22 cellular contexts compared by ENCODE assay signal in the genomic region with DNA sequence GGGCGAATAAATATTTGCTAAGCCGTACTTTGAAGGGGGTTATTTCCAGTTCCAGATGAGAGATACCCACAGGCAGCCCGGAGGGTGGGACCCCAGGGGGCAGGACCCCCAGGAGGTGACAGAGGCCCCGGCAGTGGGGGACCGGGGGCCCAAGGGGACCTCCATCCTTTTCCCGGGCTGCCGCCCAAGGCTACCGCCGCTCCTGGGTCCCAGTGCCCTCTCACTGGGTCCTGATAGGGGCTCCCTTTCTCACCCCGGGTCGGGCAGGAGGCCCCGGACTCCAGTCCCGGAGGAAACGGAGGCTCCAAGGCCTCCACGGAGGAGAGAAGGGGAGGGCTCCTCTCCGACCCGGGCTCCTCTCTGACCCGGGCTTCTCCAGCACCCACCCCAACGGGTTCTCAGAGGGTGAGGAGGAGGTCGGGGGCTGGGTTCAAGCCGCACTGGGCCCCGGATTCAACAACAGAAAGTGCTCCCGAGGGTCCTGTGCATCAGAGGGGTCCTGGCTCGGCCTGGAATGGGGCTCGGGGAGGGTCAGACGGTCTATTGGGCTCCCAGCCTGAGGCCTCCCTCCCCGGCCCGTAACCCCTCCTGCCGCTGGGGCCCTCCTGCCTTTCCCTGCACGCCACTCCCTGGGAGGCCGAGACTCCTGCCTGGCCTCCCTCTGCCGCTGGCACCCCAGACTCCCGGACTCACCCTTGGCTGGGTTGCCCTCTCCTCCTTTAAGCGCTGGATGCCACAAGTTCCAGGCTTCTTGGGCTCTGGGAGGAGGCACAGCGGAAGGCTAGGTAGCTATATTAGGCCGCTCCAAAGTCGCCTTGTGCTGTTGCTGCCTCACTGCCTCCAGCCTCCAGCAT.
DNase-seq lines count a peak whose midpoint lies in the region; ATAC-seq and TF ChIP-seq lines count a peak whose summit lies in the region.
"Had no signal": no experiment of that assay in that cellular context is flagged by ENCODE, and none has a peak within 500 bp of the region (broad histone marks: within the 10 kb centered on the region; RNA-seq: fewer than 3 reads in every experiment).

No MANE protein-coding gene starts in this region.

- peak; percentile 13 for ATAC-seq in stimulated activated effector memory CD8-positive, alpha-beta T cell treated with anti-CD3 and anti-CD28 coated beads, Interleukin-12 subunit alpha, Interleukin-12 subunit beta, amount 100 ng/mL, for 72 hours
- ATAC-seq: HCT116 had no signal

- H3K4me1 Mint-ChIP-seq in stimulated activated effector memory CD8-positive, alpha-beta T cell treated with anti-CD3 and anti-CD28 coated beads, Interleukin-12 subunit alpha, Interleukin-12 subunit beta, amount 100 ng/mL, for 72 hours = no peaks in the 10 kb centered on the region
- H3K4me1 Mint-ChIP-seq in activated CD4-positive, alpha-beta memory T cell treated with anti-CD3 and anti-CD28 coated beads, Interleukin-2, amount 10 ng/mL, durations not matched to agents 7 days and 5 days = no peaks in the 10 kb centered on the region
- H3K4me1 Mint-ChIP-seq: CD4-positive, alpha-beta memory T cell; IgD-negative memory B cell had no signal

- H3K36me3 Mint-ChIP-seq in stimulated activated effector memory CD8-positive, alpha-beta T cell treated with anti-CD3 and anti-CD28 coated beads, Interleukin-12 subunit alpha, Interleukin-12 subunit beta, amount 100 ng/mL, for 72 hours = no peaks in the 10 kb centered on the region
- no peaks in the 10 kb centered on the region for H3K36me3 Mint-ChIP-seq in activated CD4-positive, alpha-beta memory T cell treated with anti-CD3 and anti-CD28 coated beads, Interleukin-2, amount 10 ng/mL, durations not matched to agents 7 days and 5 days (ENCODE audit: low read depth)
- H3K36me3 Mint-ChIP-seq: CD4-positive, alpha-beta memory T cell; IgD-negative memory B cell had no signal

- TF ChIP-seq CTCF in GM13976 (IDR thresholded peaks at IDR 0.05; ENCODE audit: borderline replicate concordance, control extremely low read depth, extremely low read depth, insufficient read depth, missing control alignments) = no peak
- no peak for TF ChIP-seq CTCF in WI38 (IDR thresholded peaks at IDR 0.05; ENCODE audit: low read depth, low read length)

- H3K27me3 Mint-ChIP-seq in activated CD4-positive, alpha-beta memory T cell treated with anti-CD3 and anti-CD28 coated beads, Interleukin-2, amount 10 ng/mL, durations not matched to agents 7 days and 5 days = no peaks in the 10 kb centered on the region
- H3K27me3 Mint-ChIP-seq: CD4-positive, alpha-beta memory T cell; IgD-negative memory B cell had no signal

- H3K4me3 ChIP-seq in WI38 (ENCODE audit: low read depth, low read length) = 0 out of 2 replicates have a peak overlapping the region, but pooled peaks have one; percentile 20
- H3K4me3 ChIP-seq: Peyer's patch had no signal

- CTCF ChIA-PET in activated CD4-positive, alpha-beta memory T cell treated with anti-CD3 and anti-CD28 coated beads, Interleukin-2, amount 10 ng/mL, durations not matched to agents 7 days and 5 days (lab: Charles Lee) = no interaction called here

- POLR2A ChIA-PET in activated CD4-positive, alpha-beta memory T cell treated with anti-CD3 and anti-CD28 coated beads, Interleukin-2, amount 10 ng/mL, durations not matched to agents 7 days and 5 days (lab: Charles Lee) = no interaction called here

- no peak overlapping the region for H3K4me3 Mint-ChIP-seq in stimulated activated effector memory CD8-positive, alpha-beta T cell treated with anti-CD3 and anti-CD28 coated beads, Interleukin-12 subunit alpha, Interleukin-12 subunit beta, amount 100 ng/mL, for 72 hours
- no peak overlapping the region for H3K4me3 Mint-ChIP-seq in activated CD4-positive, alpha-beta memory T cell treated with anti-CD3 and anti-CD28 coated beads, Interleukin-2, amount 10 ng/mL, durations not matched to agents 7 days and 5 days
- H3K4me3 Mint-ChIP-seq: CD4-positive, alpha-beta memory T cell; IgD-negative memory B cell had no signal

- DNase-seq in D341Med (ENCODE audit: low spot score) = peak; percentile 26
- peak; percentile 4 for DNase-seq in GM13976 (ENCODE audit: low spot score)
- DNase-seq in stimulated activated effector memory CD8-positive, alpha-beta T cell treated with anti-CD3 and anti-CD28 coated beads, Interleukin-12 subunit alpha, Interleukin-12 subunit beta, amount 100 ng/mL, for 72 hours (ENCODE audit: low spot score in 2 of 2) = no peak
- no peak for DNase-seq in activated CD4-positive, alpha-beta T cell treated with anti-CD3 and anti-CD28 coated beads, Interleukin-2, amount 50 U/mL, for 1 hour
- DNase-seq in activated CD4-positive, alpha-beta memory T cell treated with anti-CD3 and anti-CD28 coated beads, Interleukin-2, amount 10 ng/mL, durations not matched to agents 7 days and 5 days = no peak
- DNase-seq in iPS-NIHi7 (ENCODE audit: extremely low spot score) = no peak
- DNase-seq: C1 segment of cervical spinal cord; CD4-positive, alpha-beta memory T cell; COR-L47; GOT3; NCI-H1048; NCI-H1417; NCI-H1694; NCI-H2029 treated with DMSO at 0.1 percent for 48 hours; NCI-H526; NCI-H82; OCI-M1; Peyer's patch; SIG-M5 had no signal

- in situ Hi-C loops in GM13976 (cut with MboI; ENCODE audit: low sequenced_read_pairs, unreplicated experiment) = no loop called here

- H3K9me3 Mint-ChIP-seq in stimulated activated effector memory CD8-positive, alpha-beta T cell treated with anti-CD3 and anti-CD28 coated beads, Interleukin-12 subunit alpha, Interleukin-12 subunit beta, amount 100 ng/mL, for 72 hours = peaks cover 23% of the 10 kb centered on the region
- peaks cover 19% of the 10 kb centered on the region for H3K9me3 Mint-ChIP-seq in activated CD4-positive, alpha-beta memory T cell treated with anti-CD3 and anti-CD28 coated beads, Interleukin-2, amount 10 ng/mL, durations not matched to agents 7 days and 5 days

- H3K27ac Mint-ChIP-seq in stimulated activated effector memory CD8-positive, alpha-beta T cell treated with anti-CD3 and anti-CD28 coated beads, Interleukin-12 subunit alpha, Interleukin-12 subunit beta, amount 100 ng/mL, for 72 hours = no peak overlapping the region
- no peak overlapping the region for H3K27ac Mint-ChIP-seq in activated CD4-positive, alpha-beta memory T cell treated with anti-CD3 and anti-CD28 coated beads, Interleukin-2, amount 10 ng/mL, durations not matched to agents 7 days and 5 days
- H3K27ac Mint-ChIP-seq: CD4-positive, alpha-beta memory T cell; IgD-negative memory B cell had no signal

Comparison
In these comparisons a context has a peak if more than half of its experiments do, and no peak if none do; other contexts are left out.
1. DNase-seq: peak in D341Med (single experiment) and GM13976 (single experiment); none in stimulated activated effector memory CD8-positive, alpha-beta T cell treated with anti-CD3 and anti-CD28 coated beads, Interleukin-12 subunit alpha, Interleukin-12 subunit beta, amount 100 ng/mL, for 72 hours (0 of 2), activated CD4-positive, alpha-beta T cell treated with anti-CD3 and anti-CD28 coated beads, Interleukin-2, amount 50 U/mL, for 1 hour (single experiment), activated CD4-positive, alpha-beta memory T cell treated with anti-CD3 and anti-CD28 coated beads, Interleukin-2, amount 10 ng/mL, durations not matched to agents 7 days and 5 days (single experiment) and iPS-NIHi7 (single experiment).